In the genomic region with DNA sequence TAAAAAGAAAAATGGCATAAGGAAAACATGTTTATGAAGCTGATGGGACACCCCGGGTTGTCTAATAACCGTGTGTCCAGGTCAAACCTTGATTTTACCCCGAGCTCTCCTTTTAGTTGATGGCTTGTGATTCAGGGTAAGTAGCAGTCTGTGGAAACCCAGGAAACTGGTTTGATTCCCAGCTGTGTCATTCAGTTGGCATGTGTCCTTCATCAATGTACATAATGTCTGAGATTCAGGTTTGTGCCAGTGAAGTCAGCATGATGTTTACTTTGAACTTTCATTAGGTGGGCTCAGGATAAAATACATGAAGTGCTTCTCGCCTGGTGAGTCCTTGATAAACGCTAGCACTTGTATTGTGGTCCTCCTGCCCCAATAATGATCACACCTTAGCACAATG, we compare ENCODE assay signal across 8 cellular contexts. TPM values are rescaled to one million over a fixed set of nuclear protein-coding genes. Genes with fewer than 3 reads are reported as not detected.
DNase-seq lines count a peak whose midpoint lies in the region; ATAC-seq, FAIRE-seq and TF ChIP-seq lines count a peak whose summit lies in the region.

No MANE protein-coding gene starts in this region.

- H3K36me3 ChIP-seq in pancreas: no peaks in the 10 kb centered on the region

- H3K4me3 ChIP-seq in coronary artery (no peak overlapping the region), pancreas (no peak overlapping the region)

- DNase-seq in AG20443 (ENCODE audit: low spot score) (peak; percentile 1), HT1080 (ENCODE audit: low read depth) (peak; percentile 64), coronary artery (ENCODE audit: low spot score) (no peak), pancreas (no peak), NCI-H748 treated with DMSO at 0.1 percent for 48 hours (lab: John Stamatoyannopoulos, UW) (no peak)

- H3K9me3 ChIP-seq in pancreas: no peaks in the 10 kb centered on the region

- H3K27me3 ChIP-seq in pancreas: no peaks in the 10 kb centered on the region

- 67 to 74% methylated on average over 5 of the region's 5 CpGs for WGBS in pancreas, 2 donors

- ATAC-seq in pancreas (no peak), HG03175 (IDR thresholded peaks at IDR 0.05; ENCODE audit: unreplicated experiment) (no peak), HG03457 (IDR thresholded peaks at IDR 0.05; ENCODE audit: unreplicated experiment) (no peak), HG03025 (IDR thresholded peaks at IDR 0.05; ENCODE audit: low FRiP score, unreplicated experiment) (no peak)

- intact Hi-C loops in pancreas (cut with DNase I): loop anchor here in 2 of 3 donors (10.0 kb wide), 3 partner anchors 70 to 280 kb away; no protein-coding TSS in a partner anchor

- FAIRE-seq in pancreas (lab: Jason Lieb, UNC): no peak

- peaks cover 0 to 9% (median 0%) of the 10 kb centered on the region in 3 donors for H3K4me1 ChIP-seq in pancreas

- H3K27ac ChIP-seq in coronary artery: peak overlapping the region; percentile 72 to 73
- peak overlapping the region in 3 of 4 donors; percentile 23 to 45 (median 28) for H3K27ac ChIP-seq in pancreas

- TF ChIP-seq CTCF in coronary artery (IDR thresholded peaks at IDR 0.05) (no peak), pancreas (IDR thresholded peaks at IDR 0.05) (no peak)

RNA-seq across cellular contexts. Expression of a gene that starts 4.3 kb away (rescaled TPM):
- 155 and 158 TPM in 2 replicates for total RNA-seq in HT1080 (2014; rRNA removed; shearing (Covaris generic))
- 111 and 119 TPM in 2 replicates for polyA plus RNA-seq in HT1080 (2015; cell fraction: cytosol; rRNA removed)
- 240 and 255 TPM in 2 replicates for polyA plus RNA-seq in HT1080 (2015; cell fraction: nucleus; rRNA removed)
- total RNA-seq in pancreas: 100 to 1,000 TPM in 5 of 6 donors, 10 to 100 TPM in 1; 90.1 to 137 (median 110) TPM
- 10 to 100 TPM; 81.4 to 99.7 TPM for polyA plus RNA-seq in pancreas

RNA-seq across cellular contexts. Expression of a gene that starts 33.5 kb away (rescaled TPM):
- 37.4 and 54.9 TPM in 2 replicates for total RNA-seq in HT1080 (2014; rRNA removed; shearing (Covaris generic))
- 44.3 and 51.8 TPM in 2 replicates for polyA plus RNA-seq in HT1080 (2015; cell fraction: cytosol; rRNA removed)
- 41.0 and 44.7 TPM in 2 replicates for polyA plus RNA-seq in HT1080 (2015; cell fraction: nucleus; rRNA removed)
- 10 to 100 TPM in 4 of 6 donors, 1 to 10 TPM in 2; 8.1 to 14.0 (median 10.7) TPM for total RNA-seq in pancreas
- polyA plus RNA-seq in pancreas: 10 to 100 TPM in 1 of 2 donors, 1 to 10 TPM in 1; 8.0 to 22.5 TPM

Comparison
In these comparisons a context has a peak if more than half of its experiments do, and no peak if none do; other contexts are left out.
1. DNase-seq: peak in AG20443 (single experiment) and HT1080 (single experiment); none in coronary artery (single experiment), pancreas (0 of 6) and NCI-H748 treated with DMSO at 0.1 percent for 48 hours (single experiment).